Comparison of ENCODE assay signal across 24 cellular contexts in the genomic region with DNA sequence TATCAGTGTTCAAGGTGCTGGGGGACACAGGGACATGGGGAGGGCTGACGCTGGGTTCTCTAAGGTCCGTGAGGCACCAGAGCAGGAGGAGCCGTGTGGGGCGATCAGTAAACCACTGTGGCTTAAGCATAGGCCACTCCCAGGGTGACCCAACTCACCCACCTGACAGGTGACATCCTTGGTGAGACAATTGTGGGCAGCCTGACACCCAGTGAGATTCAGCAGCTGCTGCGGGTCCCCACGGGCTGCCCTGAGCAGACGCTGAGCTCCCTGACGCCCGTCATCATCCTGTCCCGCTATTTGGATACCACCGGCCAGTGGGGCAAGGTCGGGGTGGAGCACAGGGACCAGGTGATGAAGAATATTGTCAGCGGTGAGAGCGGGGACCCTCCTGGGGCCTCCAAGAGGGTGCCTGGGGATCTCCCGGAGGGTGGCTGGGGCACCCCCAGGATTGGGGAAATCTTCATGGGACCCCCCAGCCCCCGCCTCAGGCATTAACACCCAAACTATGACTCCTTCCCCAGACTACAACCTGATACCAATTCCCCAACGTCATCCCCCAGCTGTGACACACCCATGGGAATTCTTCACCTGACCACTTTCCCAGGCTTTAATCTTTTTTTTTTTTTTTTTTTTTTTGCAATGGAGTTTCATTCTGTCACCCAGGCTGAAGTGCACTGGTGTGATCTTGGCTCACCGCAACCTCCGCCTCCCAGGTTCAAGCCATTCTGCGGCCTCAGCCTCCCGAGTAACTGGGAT. TPM values are rescaled to one million over a fixed set of nuclear protein-coding genes. Genes with fewer than 3 reads are reported as not detected.
"Had no signal": no experiment of that assay in that cellular context is flagged by ENCODE, and none has a peak within 500 bp of the region (broad histone marks: within the 10 kb centered on the region; RNA-seq: fewer than 3 reads in every experiment).

No MANE protein-coding gene starts in this region.

- H3K36me3 ChIP-seq: ascending aorta, cardiac muscle cell had no signal

- H3K27ac ChIP-seq: ascending aorta, cardiac muscle cell, SK-N-MC had no signal

- ATAC-seq: activated CD8-positive, alpha-beta memory T cell treated with anti-CD3 and anti-CD28 coated beads, Interleukin-2, amount 10 ng/mL, durations not matched to agents 7 days and 5 days; Right ventricle myocardium inferior; WTC11 had no signal

- DNase-seq: activated CD4-positive, alpha-beta T cell treated with anti-CD3 and anti-CD28 coated beads, Interleukin-2, amount 10 ng/mL, durations not matched to agents 24 days and 14 days; activated CD4-positive, alpha-beta T cell treated with anti-CD3 and anti-CD28 coated beads, Interleukin-2, amount 50 U/mL, for 48 hours; activated CD4-positive, CD25-positive, alpha-beta regulatory T cell treated with anti-CD3 and anti-CD28 coated beads, Interleukin-2, amount 50 U/mL, for 72 hours; activated CD8-positive, alpha-beta memory T cell treated with anti-CD3 and anti-CD28 coated beads, Interleukin-2, amount 10 ng/mL, durations not matched to agents 7 days and 5 days; activated effector memory CD4-positive, alpha-beta T cell treated with Interleukin-2 at 50 U/mL for 16 hours; activated naive CD4-positive, alpha-beta T cell; activated T-cell treated with anti-CD3 and anti-CD28 coated beads, Interleukin-2, amount 50 U/mL, for 24 hours; MM.1S; NCI-H1105 treated with DMSO at 0.1 percent for 48 hours; NCI-H1436 treated with DMSO at 0.1 percent for 48 hours; NCI-H187; NCI-H2081; NCI-H510A treated with DMSO at 0.1 percent for 48 hours; NCI-H69; NK-92 treated with Interleukin-12 subunit alpha and Interleukin-12 subunit beta, amount 100 ng/mL, for 24 hours; OCI-M1 had no signal

- H3K27me3 ChIP-seq: ascending aorta had no signal

- H3K4me1 ChIP-seq: ascending aorta had no signal

- H3K9me3 ChIP-seq: ascending aorta had no signal

- H3K4me3 ChIP-seq: ascending aorta, cardiac muscle cell, SK-N-MC had no signal

RNA-seq across cellular contexts. Expression of gene RDH8, which starts 39.5 kb away (rescaled TPM):
- total RNA-seq: activated CD4-positive, alpha-beta T cell treated with anti-CD3 and anti-CD28 coated beads, Interleukin-2, amount 10 ng/mL, durations not matched to agents 24 days and 14 days; activated CD8-positive, alpha-beta memory T cell treated with anti-CD3 and anti-CD28 coated beads, Interleukin-2, amount 10 ng/mL, durations not matched to agents 7 days and 5 days; activated T-helper 1 cell treated with anti-CD3 and anti-CD28 coated beads, Interleukin-12 subunit alpha, Interleukin-12 subunit beta, Interleukin-2, Interleukin-4 antibody, amounts not matched to agents 30 ng/mL and 10 ng/mL and 1 ng/mL, durations not matched to agents 14 hours and 24 hours and 36 hours; ascending aorta; cardiac muscle cell; Right ventricle myocardium inferior; T-helper 1 cell treated with Interleukin-12 subunit alpha and Interleukin-12 subunit beta and Interleukin-4 antibody, amounts not matched to agents 30 ng/mL and 1 ng/mL, for 36 hours; WTC11 had no signal
- polyA plus RNA-seq: cardiac muscle cell had no signal

RNA-seq across cellular contexts. Expression of gene COL5A3, which starts 42.5 kb away (rescaled TPM):
- total RNA-seq: cardiac muscle cell had no signal

RNA-seq across cellular contexts. Expression of gene ANGPTL6, which starts 49.7 kb away (rescaled TPM):
- total RNA-seq: ascending aorta, Right ventricle myocardium inferior, RPMI7951 had no signal

RNA-seq across cellular contexts. Expression of gene PPAN, which starts 53.4 kb away (rescaled TPM):
- total RNA-seq: ascending aorta had no signal
